Comparison of ENCODE assay signal across 9 cellular contexts in the genomic region with DNA sequence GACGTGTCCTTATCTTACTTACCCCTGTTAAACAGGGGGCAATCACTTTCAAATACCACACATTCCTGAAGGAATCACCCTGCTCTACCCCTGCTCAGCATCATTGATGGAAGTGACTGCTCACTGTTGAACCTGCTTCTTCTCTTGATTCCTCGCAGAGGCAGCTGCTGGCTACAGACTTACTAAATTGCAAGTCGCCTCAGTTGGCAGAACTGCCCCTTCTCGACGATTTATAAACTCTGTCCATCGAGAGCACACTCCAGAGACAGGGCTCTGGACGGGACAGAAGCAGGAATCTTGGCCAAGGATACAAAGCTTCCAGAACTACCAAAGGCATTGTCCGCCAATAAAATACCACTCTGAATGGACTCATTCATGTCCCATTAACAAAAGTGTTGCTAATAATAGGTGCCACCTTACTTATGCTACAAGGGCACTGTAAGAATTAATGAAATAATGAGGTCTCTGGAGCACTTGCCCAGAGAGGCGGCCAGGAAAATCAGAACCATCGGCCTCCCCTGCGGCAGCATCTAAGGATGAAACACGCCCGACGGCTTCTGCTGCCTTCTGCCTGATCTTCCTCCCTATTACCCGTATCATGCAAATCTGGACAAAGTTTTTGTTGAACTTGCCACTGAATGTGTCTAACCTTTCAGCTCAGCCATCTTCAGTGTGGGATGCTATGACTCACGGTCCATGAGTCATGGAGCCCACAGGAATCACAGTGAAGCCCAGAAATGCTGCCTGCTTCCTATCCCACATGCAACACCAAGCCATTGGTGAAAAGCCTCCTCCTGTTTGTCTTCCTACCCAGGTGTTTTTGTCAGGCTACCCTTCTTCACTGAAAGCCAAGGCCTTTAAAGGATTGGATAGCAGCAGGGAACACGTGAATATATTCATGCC.
DNase-seq lines count a peak whose midpoint lies in the region; ATAC-seq and TF ChIP-seq lines count a peak whose summit lies in the region.
"Had no signal": no experiment of that assay in that cellular context is flagged by ENCODE, and none has a peak within 500 bp of the region (broad histone marks: within the 10 kb centered on the region; RNA-seq: fewer than 3 reads in every experiment).

No MANE protein-coding gene starts in this region.

- no peak for TF ChIP-seq CTCF in fibroblast of the aortic adventitia (IDR thresholded peaks at IDR 0.05; ENCODE audit: insufficient read depth, low read length)

- H3K27ac Mint-ChIP-seq in T-helper 2 cell treated with Interferon-gamma antibody and Interleukin-4, amounts not matched to agents 5 μg/mL and 100 μg/mL, for 36 hours = no peak overlapping the region

- H3K4me3 ChIP-seq in fibroblast of the aortic adventitia (ENCODE audit: low read depth, low read length) = no peak overlapping the region
- no peak overlapping the region for H3K4me3 ChIP-seq in rectal smooth muscle tissue (ENCODE audit: low read length)

- H3K4me1 Mint-ChIP-seq in T-helper 2 cell treated with Interferon-gamma antibody and Interleukin-4, amounts not matched to agents 5 μg/mL and 100 μg/mL, for 36 hours (ENCODE audit: low read depth) = peaks cover 4% of the 10 kb centered on the region

- DNase-seq in HCEC 1CT = peak; percentile 81
- peak; percentile 60 for DNase-seq in T-helper 2 cell treated with Interferon-gamma antibody and Interleukin-4, amounts not matched to agents 5 μg/mL and 100 μg/mL, for 36 hours (ENCODE audit: low spot score)
- DNase-seq in fibroblast of the aortic adventitia (ENCODE audit: low read depth) = peak; percentile 87
- DNase-seq in inferior parietal cortex (ENCODE audit: extremely low spot score) = no peak
- DNase-seq in NCI-H524 treated with DMSO at 0.1 percent for 48 hours (lab: John Stamatoyannopoulos, UW) = no peak
- DNase-seq in DMS79 treated with DMSO at 0.1 percent for 48 hours (lab: John Stamatoyannopoulos, UW) = no peak
- DNase-seq: naive B cell had no signal

- H3K27ac ChIP-seq in rectal smooth muscle tissue (ENCODE audit: low read depth, low read length) = peak overlapping the region; percentile 50

- no peaks in the 10 kb centered on the region for H3K36me3 Mint-ChIP-seq in T-helper 2 cell treated with Interferon-gamma antibody and Interleukin-4, amounts not matched to agents 5 μg/mL and 100 μg/mL, for 36 hours (ENCODE audit: low read depth)

- peaks cover 19% of the 10 kb centered on the region for H3K4me1 ChIP-seq in rectal smooth muscle tissue (ENCODE audit: control insufficient read depth, insufficient read depth, low read length)

- H3K27me3 ChIP-seq in rectal smooth muscle tissue (ENCODE audit: control insufficient read depth, insufficient read depth, low read length) = no peaks in the 10 kb centered on the region

- H3K4me3 Mint-ChIP-seq in T-helper 2 cell treated with Interferon-gamma antibody and Interleukin-4, amounts not matched to agents 5 μg/mL and 100 μg/mL, for 36 hours = no peak overlapping the region
- H3K4me3 Mint-ChIP-seq: naive B cell had no signal

- H3K36me3 ChIP-seq in rectal smooth muscle tissue (ENCODE audit: control insufficient read depth, insufficient read depth, low read length) = no peaks in the 10 kb centered on the region

- ATAC-seq in HG02973 (IDR thresholded peaks at IDR 0.05; ENCODE audit: unreplicated experiment) = no peak

- H3K9ac ChIP-seq in rectal smooth muscle tissue (ENCODE audit: low read length) = no peak overlapping the region

- no peaks in the 10 kb centered on the region for H3K9me3 Mint-ChIP-seq in T-helper 2 cell treated with Interferon-gamma antibody and Interleukin-4, amounts not matched to agents 5 μg/mL and 100 μg/mL, for 36 hours

- peaks cover 7% of the 10 kb centered on the region for H3K27me3 Mint-ChIP-seq in T-helper 2 cell treated with Interferon-gamma antibody and Interleukin-4, amounts not matched to agents 5 μg/mL and 100 μg/mL, for 36 hours (ENCODE audit: low read depth)
- H3K27me3 Mint-ChIP-seq: naive B cell had no signal

Comparison
In these comparisons a context has a peak if more than half of its experiments do, and no peak if none do; other contexts are left out.
1. DNase-seq: peak in HCEC 1CT (single experiment), T-helper 2 cell treated with Interferon-gamma antibody and Interleukin-4, amounts not matched to agents 5 μg/mL and 100 μg/mL, for 36 hours (single experiment) and fibroblast of the aortic adventitia (single experiment); none in inferior parietal cortex (single experiment), NCI-H524 treated with DMSO at 0.1 percent for 48 hours (single experiment) and DMS79 treated with DMSO at 0.1 percent for 48 hours (single experiment).